Comparison of ENCODE assay signal across 7 cellular contexts in the genomic region with DNA sequence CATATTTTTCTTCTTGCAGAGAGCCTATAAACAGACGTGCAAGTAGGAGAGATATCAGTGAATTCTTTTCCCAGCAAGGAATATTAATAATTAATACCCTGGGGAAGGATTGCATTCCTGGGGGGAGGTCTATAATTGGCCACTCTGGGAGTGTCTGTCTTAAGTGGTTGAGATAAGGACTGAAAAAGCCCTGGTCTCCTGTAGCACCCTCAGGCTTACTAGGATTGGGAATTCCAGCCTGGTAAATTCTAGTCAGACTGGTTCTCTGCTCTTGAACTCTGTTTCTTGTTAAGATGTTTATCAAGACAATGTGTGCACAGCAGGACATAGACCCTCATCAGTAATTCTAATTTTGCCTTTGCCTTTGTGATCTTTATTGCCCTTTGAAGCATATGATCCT. TPM values are rescaled to one million over a fixed set of nuclear protein-coding genes. Genes with fewer than 3 reads are reported as not detected.
"Had no signal": no experiment of that assay in that cellular context is flagged by ENCODE, and none has a peak within 500 bp of the region (broad histone marks: within the 10 kb centered on the region; RNA-seq: fewer than 3 reads in every experiment).

No MANE protein-coding gene starts in this region.

RNA-seq across cellular contexts. Expression of gene C6, which starts 16.9 kb away (rescaled TPM):
- total RNA-seq: activated B cell treated with CpG ODN at 0.5 μM for 24 hours; activated CD8-positive, alpha-beta T cell treated with anti-CD3 and anti-CD28 coated beads for 36 hours; activated T-helper 17 cell treated with anti-CD3 and anti-CD28 coated beads, Interleukin-2, amount 50 U/mL, for 72 hours; astrocyte; bronchial epithelial cell; foreskin keratinocyte; T-helper 2 cell treated with Interferon-gamma antibody and Interleukin-4, amounts not matched to agents 100 ng/mL and 5 ng/mL, for 36 hours had no signal
- polyA plus RNA-seq: foreskin keratinocyte had no signal
